8 cellular contexts compared by ENCODE assay signal in the genomic region with DNA sequence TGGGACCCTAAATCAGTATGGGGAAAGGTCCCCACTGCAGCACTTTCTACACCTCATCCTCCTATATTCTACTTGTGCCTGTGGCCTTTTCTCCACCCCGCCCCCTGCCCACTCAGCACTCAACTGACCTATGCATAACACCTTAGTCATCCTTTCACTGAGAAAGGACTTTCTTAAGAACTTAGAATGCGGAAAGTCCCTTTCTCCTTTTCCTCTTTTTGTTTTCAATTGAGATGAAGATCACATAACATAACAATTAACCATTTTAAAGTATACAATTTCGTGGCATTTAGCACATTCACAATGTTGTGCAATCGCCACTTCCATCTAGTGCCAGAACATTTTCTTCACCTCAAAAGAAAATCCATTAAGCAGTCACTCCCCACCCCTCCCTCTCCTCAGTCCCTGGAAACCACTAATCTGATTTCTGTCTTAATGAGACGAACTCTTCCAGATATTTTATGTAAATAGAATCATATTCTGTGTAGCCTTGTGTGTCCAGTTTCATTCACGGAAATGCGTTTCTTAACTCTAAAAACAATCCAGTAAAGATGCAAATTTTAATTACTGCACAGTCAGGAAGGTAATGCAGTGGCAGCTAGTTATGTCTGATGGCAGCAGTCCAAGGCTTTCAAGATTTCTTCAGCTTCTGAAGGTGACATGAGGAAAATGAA. TPM values are rescaled to one million over a fixed set of nuclear protein-coding genes. Genes with fewer than 3 reads are reported as not detected.
DNase-seq lines count a peak whose midpoint lies in the region; ATAC-seq, FAIRE-seq and TF ChIP-seq lines count a peak whose summit lies in the region.

No MANE protein-coding gene starts in this region.

- FAIRE-seq in D721Med (lab: Jason Lieb, UNC), result no peak

- H3K27me3 ChIP-seq in left ventricle myocardium inferior (ENCODE audit: low read depth) (no peaks in the 10 kb centered on the region), right atrium auricular region (no peaks in the 10 kb centered on the region)

- TF ChIP-seq CTCF in left ventricle myocardium inferior (IDR thresholded peaks at IDR 0.05; ENCODE audit: borderline replicate concordance) (no peak), right atrium auricular region (IDR thresholded peaks at IDR 0.05) (no peak), D721Med (IDR thresholded peaks at IDR 0.05; ENCODE audit: insufficient read depth, missing control alignments) (no peak)

- H3K27ac ChIP-seq in left ventricle myocardium inferior (replicated peaks), result peak overlapping the region; percentile 26
- no peak overlapping the region for H3K27ac ChIP-seq in right atrium auricular region

- peaks cover 29% of the 10 kb centered on the region for H3K4me1 ChIP-seq in left ventricle myocardium inferior
- peaks cover 0 to 15% of the 10 kb centered on the region in 2 donors for H3K4me1 ChIP-seq in right atrium auricular region

- ATAC-seq in left colon (peak; percentile 57), HG03457 (IDR thresholded peaks at IDR 0.05; ENCODE audit: unreplicated experiment) (no peak)

- DNase-seq in left ventricle myocardium inferior, result peak; percentile 26
- no peak for DNase-seq in right atrium auricular region (ENCODE audit: low spot score)
- peak; percentile 58 for DNase-seq in HPDE6-E6E7 (ENCODE audit: extremely low spot score)
- peak; percentile 23 for DNase-seq in activated CD8-positive, alpha-beta memory T cell treated with anti-CD3 and anti-CD28 coated beads, Interleukin-2, amount 50 U/mL, for 4 hours
- DNase-seq in left colon, result no peak
- no peak for DNase-seq in D721Med (ENCODE audit: insufficient read length, low spot score)
- no peak for DNase-seq in hippocampal formation (lab: John Stamatoyannopoulos, UW)

- intact Hi-C loops in left ventricle myocardium inferior (cut with micrococcal nuclease) (no loop called here), left colon (cut with DNase I, micrococcal nuclease) (no loop called here)

- H3K4me3 ChIP-seq in left ventricle myocardium inferior (no peak overlapping the region), right atrium auricular region (no peak overlapping the region)

- H3K36me3 ChIP-seq in left ventricle myocardium inferior (no peaks in the 10 kb centered on the region), right atrium auricular region (no peaks in the 10 kb centered on the region)

- H3K9me3 ChIP-seq in left ventricle myocardium inferior (replicated peaks) (no peaks in the 10 kb centered on the region), right atrium auricular region (no peaks in the 10 kb centered on the region)

RNA-seq across cellular contexts. Expression of a gene that starts 41.7 kb away (rescaled TPM):
- total RNA-seq in left ventricle myocardium inferior (3.7 TPM), right atrium auricular region (10 to 100 TPM in 1 of 2 donors, 1 to 10 TPM in 1; 8.0 to 12.2 TPM), left colon (10 to 100 TPM; 33.8 to 54.1 TPM)

Comparison
In these comparisons a context has a peak if more than half of its experiments do, and no peak if none do; other contexts are left out.
1. DNase-seq: peak in left ventricle myocardium inferior (single experiment), HPDE6-E6E7 (single experiment) and activated CD8-positive, alpha-beta memory T cell treated with anti-CD3 and anti-CD28 coated beads, Interleukin-2, amount 50 U/mL, for 4 hours (single experiment); none in right atrium auricular region (single experiment), left colon (0 of 2), D721Med (single experiment) and hippocampal formation (0 of 2).